29 cellular contexts compared by ENCODE assay signal in the genomic region with DNA sequence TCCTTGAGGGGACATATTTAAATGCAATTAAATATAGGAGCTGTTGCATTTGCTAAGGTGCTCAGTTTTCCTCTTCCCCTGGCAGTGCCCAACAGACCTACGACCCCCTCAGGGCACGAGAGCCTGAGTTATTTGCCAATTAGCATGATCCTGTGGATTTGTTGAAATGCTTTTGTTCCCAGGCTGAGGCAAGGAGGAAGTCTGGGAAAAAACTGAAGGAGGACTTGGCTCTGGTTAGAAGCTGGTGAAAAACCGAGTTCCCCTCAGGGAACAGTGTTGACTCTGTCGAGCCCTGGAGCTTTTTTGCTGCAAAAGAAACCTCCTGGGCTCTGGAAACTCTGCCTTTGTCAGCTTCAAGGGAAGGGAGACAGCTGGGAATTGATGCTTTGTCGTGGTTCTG.
DNase-seq lines count a peak whose midpoint lies in the region; TF ChIP-seq lines count a peak whose summit lies in the region.
"Had no signal": no experiment of that assay in that cellular context is flagged by ENCODE, and none has a peak within 500 bp of the region (broad histone marks: within the 10 kb centered on the region; RNA-seq: fewer than 3 reads in every experiment).

No MANE protein-coding gene starts in this region.

- no peak for TF ChIP-seq CTCF in H9 (conservative IDR thresholded peaks at IDR 0.05)
- no peak for TF ChIP-seq CTCF in endodermal cell (conservative IDR thresholded peaks at IDR 0.05)
- no peak for TF ChIP-seq CTCF in neural progenitor cell (IDR thresholded peaks at IDR 0.05)

- no peaks in the 10 kb centered on the region for H3K23me2 ChIP-seq in H9 (ENCODE audit: insufficient read length, low read depth, low read length, poor library complexity, severe bottlenecking)

- H3K79me2 ChIP-seq in H9 (ENCODE audit: insufficient read depth, low read length) (no peaks in the 10 kb centered on the region), neural progenitor cell (ENCODE audit: low read depth) (no peaks in the 10 kb centered on the region)

- no peak overlapping the region for H3K14ac ChIP-seq in H9 (ENCODE audit: insufficient read depth, low read length)

- H3F3A ChIP-seq in neural progenitor cell (ENCODE audit: low read depth), result peaks cover 11% of the 10 kb centered on the region

- no peak overlapping the region for H3K18ac ChIP-seq in H9 (ENCODE audit: insufficient read length, low read depth, low read length)

- H3K9me3 Mint-ChIP-seq in H9 (peaks cover 26 to 27% of the 10 kb centered on the region in 2 experiments), endodermal cell (peaks cover 33% of the 10 kb centered on the region), neural progenitor cell (peaks cover 25% of the 10 kb centered on the region)

- H3K4me3 Mint-ChIP-seq in H9, result no peak overlapping the region
- no peak overlapping the region for H3K4me3 Mint-ChIP-seq in endodermal cell
- H3K4me3 Mint-ChIP-seq in neural progenitor cell, result no peak overlapping the region
- H3K4me3 Mint-ChIP-seq: activated naive CD8-positive, alpha-beta T cell treated with anti-CD3 and anti-CD28 coated beads, Interleukin-2, amount 10 ng/mL, durations not matched to agents 7 days and 5 days; nephron progenitor cell; stimulated activated effector memory CD8-positive, alpha-beta T cell treated with anti-CD3 and anti-CD28 coated beads, Interleukin-12 subunit alpha, Interleukin-12 subunit beta, amount 100 ng/mL, for 72 hours had no signal

- H3K4me1 Mint-ChIP-seq in H9, result peaks cover 19 to 26% of the 10 kb centered on the region in 2 experiments
- H3K4me1 Mint-ChIP-seq in endodermal cell, result peaks cover 19% of the 10 kb centered on the region
- peaks cover 5% of the 10 kb centered on the region for H3K4me1 Mint-ChIP-seq in neural progenitor cell
- H3K4me1 Mint-ChIP-seq: activated naive CD8-positive, alpha-beta T cell treated with anti-CD3 and anti-CD28 coated beads, Interleukin-2, amount 10 ng/mL, durations not matched to agents 7 days and 5 days; nephron progenitor cell; stimulated activated effector memory CD8-positive, alpha-beta T cell treated with anti-CD3 and anti-CD28 coated beads, Interleukin-12 subunit alpha, Interleukin-12 subunit beta, amount 100 ng/mL, for 72 hours had no signal

- H3K27ac ChIP-seq in H9 (ENCODE audit: insufficient read length, low read depth, low read length) (no peak overlapping the region), endodermal cell (ENCODE audit: low read depth, low read length) (peak overlapping the region; percentile 58), neural progenitor cell (peak overlapping the region; percentile 69)
- H3K27ac ChIP-seq: foreskin keratinocyte, HL-60, KMS-11, ovary, upper lobe of right lung had no signal

- no peak overlapping the region for H4K8ac ChIP-seq in H9 (replicated peaks; ENCODE audit: insufficient read length, low read depth, low read length)

- H3K23ac ChIP-seq in H9 (ENCODE audit: insufficient read length, low read depth, low read length), result no peak overlapping the region

- H3K4me3 ChIP-seq in endodermal cell (ENCODE audit: low read length) (no peak overlapping the region), neural progenitor cell (no peak overlapping the region)
- H3K4me3 ChIP-seq: esophagus squamous epithelium, ovary, upper lobe of right lung had no signal

- H3T11ph ChIP-seq in H9 (ENCODE audit: low read length), result no peak overlapping the region

- H3K9ac ChIP-seq in H9 (ENCODE audit: extremely low read depth, insufficient read length, low read length), result no peak overlapping the region
- no peak overlapping the region for H3K9ac ChIP-seq in endodermal cell (ENCODE audit: extremely low read depth, low read length, poor library complexity, severe bottlenecking)
- H3K9ac ChIP-seq in neural progenitor cell, result no peak overlapping the region
- H3K9ac ChIP-seq: KMS-11 had no signal

- H3K4me2 ChIP-seq in H9 (ENCODE audit: insufficient read depth, insufficient read length, low read length) (no peak overlapping the region), neural progenitor cell (peak overlapping the region; percentile 38)
- H3K4me2 ChIP-seq: KMS-11 had no signal

- H3K27me3 ChIP-seq in H9 (ENCODE audit: insufficient read depth, low read length), result no peaks in the 10 kb centered on the region
- H3K27me3 ChIP-seq in endodermal cell (ENCODE audit: control insufficient read depth, insufficient read depth, low read length, poor library complexity, severe bottlenecking), result no peaks in the 10 kb centered on the region
- H3K27me3 ChIP-seq in neural progenitor cell, result no peaks in the 10 kb centered on the region
- H3K27me3 ChIP-seq: esophagus squamous epithelium, foreskin keratinocyte, ovary, upper lobe of right lung had no signal

- H4K91ac ChIP-seq in H9 (ENCODE audit: insufficient read length, low read depth, low read length), result no peak overlapping the region

- H3K36me3 Mint-ChIP-seq in H9 (ENCODE audit: insufficient read depth in 1 of 3, low read depth in 3 of 3) (peaks cover 11 to 26% (median 14%) of the 10 kb centered on the region in 3 experiments), endodermal cell (ENCODE audit: low read depth) (peaks cover 11% of the 10 kb centered on the region), neural progenitor cell (peaks cover 2% of the 10 kb centered on the region)
- H3K36me3 Mint-ChIP-seq: activated naive CD8-positive, alpha-beta T cell treated with anti-CD3 and anti-CD28 coated beads, Interleukin-2, amount 10 ng/mL, durations not matched to agents 7 days and 5 days; stimulated activated effector memory CD8-positive, alpha-beta T cell treated with anti-CD3 and anti-CD28 coated beads, Interleukin-12 subunit alpha, Interleukin-12 subunit beta, amount 100 ng/mL, for 72 hours had no signal

- no peaks in the 10 kb centered on the region for H4K20me1 ChIP-seq in H9 (ENCODE audit: control insufficient read depth, insufficient read depth, insufficient read length)
- no peaks in the 10 kb centered on the region for H4K20me1 ChIP-seq in neural progenitor cell (ENCODE audit: low read depth)

- H2BK12ac ChIP-seq in H9 (ENCODE audit: insufficient read length, low read depth, low read length), result no peak overlapping the region

- no CpG with 5 or more reads among the region's 5 CpGs for WGBS in H9 (ENCODE audit: extremely low coverage, insufficient read length, low lambda C conversion rate)
- 55 to 62% methylated on average over 4 to 5 of the region's 5 CpGs for WGBS in endodermal cell (ENCODE audit: insufficient coverage in 1 of 2, insufficient read length in 1 of 2), 2 experiments

- H3K27me3 Mint-ChIP-seq in H9 (ENCODE audit: low read depth) (peaks cover 34% of the 10 kb centered on the region), endodermal cell (ENCODE audit: insufficient read depth) (no peaks in the 10 kb centered on the region), neural progenitor cell (ENCODE audit: insufficient read depth, low read depth) (peaks cover 2% of the 10 kb centered on the region)

- H3K27ac Mint-ChIP-seq in H9 (peak overlapping the region in 2 of 3 experiments; percentile 59 to 83; a peak in 2 of 7 replicates), endodermal cell (peak overlapping the region; percentile 55), neural progenitor cell (no peak overlapping the region)
- H3K27ac Mint-ChIP-seq: activated naive CD8-positive, alpha-beta T cell treated with anti-CD3 and anti-CD28 coated beads, Interleukin-2, amount 10 ng/mL, durations not matched to agents 7 days and 5 days; nephron progenitor cell; stimulated activated effector memory CD8-positive, alpha-beta T cell treated with anti-CD3 and anti-CD28 coated beads, Interleukin-12 subunit alpha, Interleukin-12 subunit beta, amount 100 ng/mL, for 72 hours had no signal

- H3K9me3 ChIP-seq in H9 (ENCODE audit: control insufficient read depth, low read depth, low read length) (peaks cover 5% of the 10 kb centered on the region), endodermal cell (ENCODE audit: control insufficient read depth, low read length) (peaks cover 31% of the 10 kb centered on the region), neural progenitor cell (ENCODE audit: low read depth) (no peaks in the 10 kb centered on the region)

- no peak overlapping the region for H3K56ac ChIP-seq in H9 (ENCODE audit: insufficient read length, low read depth, low read length)

- no peak overlapping the region for H2BK15ac ChIP-seq in H9 (ENCODE audit: low read depth, low read length)

- H3K4me1 ChIP-seq in H9 (ENCODE audit: insufficient read depth, low read length), result peaks cover 5% of the 10 kb centered on the region; the same call in 1 of the 2 replicates
- no peaks in the 10 kb centered on the region for H3K4me1 ChIP-seq in endodermal cell (ENCODE audit: control insufficient read depth, insufficient read depth, low read length)
- peaks cover 13% of the 10 kb centered on the region for H3K4me1 ChIP-seq in neural progenitor cell
- H3K4me1 ChIP-seq: foreskin keratinocyte, upper lobe of right lung had no signal

- no peak overlapping the region for H2BK120ac ChIP-seq in H9 (ENCODE audit: low read depth, low read length, poor library complexity, severe bottlenecking)

- H2BK20ac ChIP-seq in H9 (ENCODE audit: low read depth, low read length, poor library complexity, severe bottlenecking), result no peak overlapping the region

- H2AFZ ChIP-seq in H9 (ENCODE audit: low read length) (no peak overlapping the region), neural progenitor cell (replicated peaks) (peak overlapping the region; percentile 92)

- no peak overlapping the region for H2AK5ac ChIP-seq in H9 (ENCODE audit: insufficient read length, low read length)

- H4K5ac ChIP-seq in H9 (ENCODE audit: insufficient read length, low read depth, low read length), result no peak overlapping the region

- no peak overlapping the region for H2BK5ac ChIP-seq in H9 (ENCODE audit: insufficient read length, low read length)

- H3K36me3 ChIP-seq in endodermal cell (ENCODE audit: control insufficient read depth, insufficient read depth, low read length), result no peaks in the 10 kb centered on the region
- H3K36me3 ChIP-seq in neural progenitor cell, result no peaks in the 10 kb centered on the region
- H3K36me3 ChIP-seq: esophagus squamous epithelium, ovary, upper lobe of right lung had no signal

- no peak overlapping the region for H3K4ac ChIP-seq in H9 (ENCODE audit: low read depth, low read length)

- DNase-seq in H9, result peak; percentile 60
- peak; percentile 47 for DNase-seq in NCI-H146 treated with DMSO at 0.1 percent for 48 hours (lab: John Stamatoyannopoulos, UW; ENCODE audit: unreplicated experiment)
- peak; percentile 70 for DNase-seq in endodermal cell
- DNase-seq in neural progenitor cell (ENCODE audit: low spot score), result peak; percentile 38
- no peak for DNase-seq in cerebellar cortex (ENCODE audit: low spot score)
- no peak for DNase-seq in NCI-H2107 (lab: John Stamatoyannopoulos, UW)
- no peak for DNase-seq in activated T-cell treated with anti-CD3 and anti-CD28 coated beads for 4 hours
- DNase-seq: activated CD4-positive, alpha-beta T cell treated with anti-CD3 and anti-CD28 coated beads for 48 hours; activated effector memory CD4-positive, alpha-beta T cell treated with anti-CD3 and anti-CD28 coated beads, Interleukin-2, amount 50 U/mL, for 16 hours; activated naive CD8-positive, alpha-beta T cell treated with anti-CD3 and anti-CD28 coated beads, Interleukin-2, amount 10 ng/mL, durations not matched to agents 7 days and 5 days; activated T-cell treated with anti-CD3 and anti-CD28 coated beads, Interleukin-2, amount 50 U/mL, for 1 hour; aorta; C1 segment of cervical spinal cord; caudate nucleus; DMS153; esophagus squamous epithelium; foreskin keratinocyte; left cardiac atrium; mammary epithelial cell; NCI-H1436; NCI-H524 treated with DMSO at 0.1 percent for 48 hours; nephron progenitor cell; ovary; SHP77; T-helper 9 cell; upper lobe of right lung had no signal

- H3K79me1 ChIP-seq in H9 (ENCODE audit: insufficient read depth, low read depth, low read length, poor library complexity, severe bottlenecking), result no peaks in the 10 kb centered on the region

Comparison
In these comparisons a context has a peak if more than half of its experiments do, and no peak if none do; other contexts are left out.
1. DNase-seq: peak in H9 (single experiment), NCI-H146 treated with DMSO at 0.1 percent for 48 hours (single experiment), endodermal cell (single experiment) and neural progenitor cell (single experiment); none in cerebellar cortex (single experiment), NCI-H2107 (single experiment) and activated T-cell treated with anti-CD3 and anti-CD28 coated beads for 4 hours (single experiment).